Comparison of ENCODE assay signal across 9 cellular contexts in genomic region chr4:4386736-4387392, GRCh38. TPM values are rescaled to one million over a fixed set of nuclear protein-coding genes. Genes with fewer than 3 reads are reported as not detected.
DNase-seq lines count a peak whose midpoint lies in the region; ATAC-seq, FAIRE-seq and TF ChIP-seq lines count a peak whose summit lies in the region.
"Had no signal": no experiment of that assay in that cellular context is flagged by ENCODE, and none has a peak within 500 bp of the region (broad histone marks: within the 10 kb centered on the region; RNA-seq: fewer than 3 reads in every experiment).

TSS of gene NSG1 (plus strand) at chr4:4387102. CDS start at chr4:4387630, 528 bp downstream.

- ATAC-seq in GM19463 (IDR thresholded peaks at IDR 0.05; ENCODE audit: unreplicated experiment) (peak; percentile 40), HG02763 (IDR thresholded peaks at IDR 0.05; ENCODE audit: unreplicated experiment) (no peak)

- TF ChIP-seq CTCF in kidney (IDR thresholded peaks at IDR 0.05; ENCODE audit: borderline replicate concordance, extremely low read depth, insufficient read depth): no peak

- in situ Hi-C loops in T47D (cut with HindIII; ENCODE audit: low pct_unique_long_range_greater_than_20kb, low sequenced_read_pairs): no loop called here

- DNase-seq in SK-N-DZ (ENCODE audit: low spot score) (peak; percentile 31), T47D (ENCODE audit: low read depth in 1 of 2, low spot score in 1 of 2) (peak; percentile 28 to 41), kidney (peak; percentile 75), cortex of kidney (lab: John Stamatoyannopoulos, UW) (no peak), superior temporal gyrus (ENCODE audit: extremely low spot score) (no peak)
- DNase-seq in stimulated activated CD8-positive, alpha-beta memory T cell treated with anti-CD3 and anti-CD28 coated beads, Interleukin-4, amount 100 ng/mL, for 48 hours: peak; percentile 51

- FAIRE-seq in kidney (lab: Jason Lieb, UNC): no peak
- FAIRE-seq: TTC549 had no signal

- H3K36me3 ChIP-seq in kidney (ENCODE audit: control insufficient read depth in 1 of 2, insufficient read depth in 2 of 2, low read length in 2 of 2): no peaks in the 10 kb centered on the region

- H3K4me3 ChIP-seq in kidney (ENCODE audit: low read length in 2 of 2): peak within 1 kb of the TSS in 1 of 2 donors; percentile 35

- H3K4me1 ChIP-seq in kidney (ENCODE audit: control insufficient read depth in 1 of 2, insufficient read depth in 1 of 2, low read depth in 1 of 2, low read length in 2 of 2): peaks cover 0 to 3% of the 10 kb centered on the region in 2 donors

- no peaks in the 10 kb centered on the region for H3K9me3 ChIP-seq in kidney (ENCODE audit: control insufficient read depth in 1 of 2, low read length in 2 of 2)

- no peak within 1 kb of the TSS for H3K9ac ChIP-seq in kidney (ENCODE audit: low read length in 2 of 2)

- intact Hi-C loops in kidney (cut with DNase I): no loop called here

- no peak within 1 kb of the TSS for H3K27ac ChIP-seq in kidney (ENCODE audit: low read depth in 2 of 2, low read length in 2 of 2)

RNA-seq across cellular contexts. Expression of gene NSG1, which starts in this region (rescaled TPM):
- polyA plus RNA-seq in SK-N-DZ (2014; cell fraction: cytosol; rRNA removed): 64.8 and 69.7 TPM in 2 replicates
- polyA plus RNA-seq in SK-N-DZ (2014; cell fraction: nucleus; rRNA removed): 33.7 and 37.8 TPM in 2 replicates
- total RNA-seq in kidney: 9.5 TPM
- 4.7 TPM for polyA plus RNA-seq in kidney (ENCODE audit: insufficient read depth, low read depth, low replicate concordance)

Comparison
In these comparisons a context has a peak if more than half of its experiments do, and no peak if none do; other contexts are left out.
1. DNase-seq: peak in SK-N-DZ (single experiment), T47D (2 of 2), kidney (single experiment) and stimulated activated CD8-positive, alpha-beta memory T cell treated with anti-CD3 and anti-CD28 coated beads, Interleukin-4, amount 100 ng/mL, for 48 hours (single experiment); none in cortex of kidney (single experiment) and superior temporal gyrus (single experiment).